10 cellular contexts compared by ENCODE assay signal in the genomic region with DNA sequence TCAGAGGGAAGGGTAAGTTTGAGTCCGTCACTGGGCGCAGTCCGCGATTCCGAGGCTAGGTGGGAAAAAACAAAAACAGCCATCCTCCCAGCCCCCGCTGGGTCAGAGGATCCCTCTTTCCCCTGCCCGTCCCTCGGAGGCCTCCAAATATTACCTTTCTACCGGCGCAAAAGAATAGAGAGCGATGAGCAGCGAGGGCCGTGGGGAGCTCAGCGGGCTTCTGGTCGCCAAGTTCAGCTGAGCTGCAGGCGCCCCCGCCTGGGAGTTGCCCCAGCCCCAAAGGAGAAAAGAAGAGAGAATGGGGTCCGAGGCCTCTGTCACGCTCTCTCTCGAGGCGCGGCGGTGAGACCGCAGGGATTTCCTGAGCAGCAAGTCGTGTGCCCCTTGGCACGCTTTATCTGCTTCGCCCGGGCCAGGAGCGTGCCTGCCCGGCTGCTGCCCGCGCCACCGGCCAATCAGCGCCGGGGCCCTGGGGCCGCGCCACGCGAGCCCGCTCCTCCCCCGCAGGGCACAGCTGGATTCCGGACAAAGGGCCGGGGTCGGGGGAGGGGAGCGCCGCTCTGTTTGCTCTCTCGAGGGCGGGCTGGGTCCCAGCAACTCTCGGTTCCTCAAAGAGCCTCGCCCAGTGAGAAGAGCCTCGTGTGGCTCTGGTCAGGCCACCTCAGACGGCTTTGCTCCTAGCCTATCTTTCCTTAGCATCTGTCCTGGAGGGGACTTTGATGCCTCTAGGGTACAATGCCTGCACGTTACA. TPM values are rescaled to one million over a fixed set of nuclear protein-coding genes. Genes with fewer than 3 reads are reported as not detected.
DNase-seq lines count a peak whose midpoint lies in the region; ATAC-seq, FAIRE-seq and TF ChIP-seq lines count a peak whose summit lies in the region.
"Had no signal": no experiment of that assay in that cellular context is flagged by ENCODE, and none has a peak within 500 bp of the region (broad histone marks: within the 10 kb centered on the region; RNA-seq: fewer than 3 reads in every experiment).

A gene with protein sequence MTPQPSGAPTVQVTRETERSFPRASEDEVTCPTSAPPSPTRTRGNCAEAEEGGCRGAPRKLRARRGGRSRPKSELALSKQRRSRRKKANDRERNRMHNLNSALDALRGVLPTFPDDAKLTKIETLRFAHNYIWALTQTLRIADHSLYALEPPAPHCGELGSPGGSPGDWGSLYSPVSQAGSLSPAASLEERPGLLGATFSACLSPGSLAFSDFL (minus strand): TSS at position 367 of the 751 bp plus-strand sequence. CDS start 379 bp downstream, outside the sequence.

- no peaks in the 10 kb centered on the region for H3K36me3 Mint-ChIP-seq in activated naive CD8-positive, alpha-beta T cell treated with anti-CD3 and anti-CD28 coated beads, Interleukin-2, amount 10 ng/mL, durations not matched to agents 7 days and 5 days
- H3K36me3 Mint-ChIP-seq in natural killer cell treated with Interleukin-12 subunit alpha and Interleukin-12 subunit beta and Interleukin-15 and Interleukin-18, amount 100 ng/mL, for 72 hours = no peaks in the 10 kb centered on the region

- peak within 1 kb of the TSS; percentile 9 for H3K27ac Mint-ChIP-seq in activated naive CD8-positive, alpha-beta T cell treated with anti-CD3 and anti-CD28 coated beads, Interleukin-2, amount 10 ng/mL, durations not matched to agents 7 days and 5 days
- no peak within 1 kb of the TSS for H3K27ac Mint-ChIP-seq in natural killer cell treated with Interleukin-12 subunit alpha and Interleukin-12 subunit beta and Interleukin-15 and Interleukin-18, amount 100 ng/mL, for 72 hours

- H3K4me3 Mint-ChIP-seq in activated naive CD8-positive, alpha-beta T cell treated with anti-CD3 and anti-CD28 coated beads, Interleukin-2, amount 10 ng/mL, durations not matched to agents 7 days and 5 days = peak within 1 kb of the TSS; percentile 80
- H3K4me3 Mint-ChIP-seq in natural killer cell treated with Interleukin-12 subunit alpha and Interleukin-12 subunit beta and Interleukin-15 and Interleukin-18, amount 100 ng/mL, for 72 hours = peak within 1 kb of the TSS; percentile 67

- H3K4me1 Mint-ChIP-seq in activated naive CD8-positive, alpha-beta T cell treated with anti-CD3 and anti-CD28 coated beads, Interleukin-2, amount 10 ng/mL, durations not matched to agents 7 days and 5 days = peaks cover 25% of the 10 kb centered on the region
- peaks cover 6 to 13% of the 10 kb centered on the region in 2 donors for H3K4me1 Mint-ChIP-seq in natural killer cell treated with Interleukin-12 subunit alpha and Interleukin-12 subunit beta and Interleukin-15 and Interleukin-18, amount 100 ng/mL, for 72 hours (ENCODE audit: low read depth in 2 of 2)

- H3K27me3 Mint-ChIP-seq in activated naive CD8-positive, alpha-beta T cell treated with anti-CD3 and anti-CD28 coated beads, Interleukin-2, amount 10 ng/mL, durations not matched to agents 7 days and 5 days = peaks cover 91% of the 10 kb centered on the region
- peaks cover 44 to 49% of the 10 kb centered on the region in 2 donors for H3K27me3 Mint-ChIP-seq in natural killer cell treated with Interleukin-12 subunit alpha and Interleukin-12 subunit beta and Interleukin-15 and Interleukin-18, amount 100 ng/mL, for 72 hours

- H3K9me3 Mint-ChIP-seq in activated naive CD8-positive, alpha-beta T cell treated with anti-CD3 and anti-CD28 coated beads, Interleukin-2, amount 10 ng/mL, durations not matched to agents 7 days and 5 days = no peaks in the 10 kb centered on the region
- no peaks in the 10 kb centered on the region for H3K9me3 Mint-ChIP-seq in natural killer cell treated with Interleukin-12 subunit alpha and Interleukin-12 subunit beta and Interleukin-15 and Interleukin-18, amount 100 ng/mL, for 72 hours

- peak; percentile 54 for DNase-seq in activated naive CD8-positive, alpha-beta T cell treated with anti-CD3 and anti-CD28 coated beads, Interleukin-2, amount 10 ng/mL, durations not matched to agents 7 days and 5 days
- DNase-seq in natural killer cell treated with Interleukin-12 subunit alpha and Interleukin-12 subunit beta and Interleukin-15 and Interleukin-18, amount 100 ng/mL, for 72 hours (ENCODE audit: low spot score) = no peak
- no peak for DNase-seq in stimulated activated CD4-positive, alpha-beta T cell treated with anti-CD3 and anti-CD28 coated beads, Interleukin-1b, Interleukin-23, amount 100 ng/mL, for 48 hours
- DNase-seq in GOT3 (lab: John Stamatoyannopoulos, UW) (no peak), H4 (ENCODE audit: low spot score) (no peak), H54 (ENCODE audit: insufficient read length, low spot score) (no peak)

- POLR2A ChIA-PET in activated naive CD8-positive, alpha-beta T cell treated with anti-CD3 and anti-CD28 coated beads, Interleukin-2, amount 10 ng/mL, durations not matched to agents 7 days and 5 days (lab: Charles Lee) = interaction anchor here (1.0 to 1.7 kb wide), 2 partner anchors 15 kb away, joined by 3 to 6 read pairs; no protein-coding TSS in a partner anchor

- no peak for FAIRE-seq in H54 (lab: Jason Lieb, UNC)

- ATAC-seq in GM18505 (IDR thresholded peaks at IDR 0.05; ENCODE audit: unreplicated experiment) = peak; percentile 59
- peak; percentile 73 for ATAC-seq in HG03095 (IDR thresholded peaks at IDR 0.05; ENCODE audit: unreplicated experiment)
- peak; percentile 31 for ATAC-seq in activated naive CD8-positive, alpha-beta T cell treated with anti-CD3 and anti-CD28 coated beads, Interleukin-2, amount 10 ng/mL, durations not matched to agents 7 days and 5 days (ENCODE audit: low read depth)
- peak in 1 of 2 donors; percentile 34 for ATAC-seq in natural killer cell treated with Interleukin-12 subunit alpha and Interleukin-12 subunit beta and Interleukin-15 and Interleukin-18, amount 100 ng/mL, for 72 hours

- no peak for TF ChIP-seq POLR2A in GM18505 (IDR thresholded peaks at IDR 0.05; ENCODE audit: borderline replicate concordance, extremely low read depth, insufficient read depth, insufficient read length)
- no peak for TF ChIP-seq POLR2A in H54 (IDR thresholded peaks at IDR 0.05; ENCODE audit: low read depth, low read length)

RNA-seq across cellular contexts. Expression of the gene that starts here (rescaled TPM):
- total RNA-seq in activated naive CD8-positive, alpha-beta T cell treated with anti-CD3 and anti-CD28 coated beads, Interleukin-2, amount 10 ng/mL, durations not matched to agents 7 days and 5 days = under 1 TPM in 1 of 2 experiments, not detected in 1; 0.22 TPM
- total RNA-seq in natural killer cell treated with Interleukin-12 subunit alpha and Interleukin-12 subunit beta and Interleukin-15 and Interleukin-18, amount 100 ng/mL, for 72 hours = not detected
- total RNA-seq in H4 (2014; rRNA removed; shearing (Covaris generic)) = 0.14 TPM in 1 of 2 replicates, not detected in the other
- total RNA-seq: dermis microvascular lymphatic vessel endothelial cell, IMR-90 had no signal

Comparison
In these comparisons a context has a peak if more than half of its experiments do, and no peak if none do; other contexts are left out.
1. Peak in DNase-seq and ATAC-seq in activated naive CD8-positive, alpha-beta T cell treated with anti-CD3 and anti-CD28 coated beads, Interleukin-2, amount 10 ng/mL, durations not matched to agents 7 days and 5 days; RNA of the gene not detected or under 1 TPM.